Comparison of ENCODE assay signal across 9 cellular contexts in genomic region chr5:141615991-141616715, GRCh38. TPM values are rescaled to one million over a fixed set of nuclear protein-coding genes. Genes with fewer than 3 reads are reported as not detected.
DNase-seq lines count a peak whose midpoint lies in the region; ATAC-seq, FAIRE-seq and TF ChIP-seq lines count a peak whose summit lies in the region.
"Had no signal": no experiment of that assay in that cellular context is flagged by ENCODE, and none has a peak within 500 bp of the region (broad histone marks: within the 10 kb centered on the region; RNA-seq: fewer than 3 reads in every experiment).

No MANE protein-coding gene starts in this region.

- no peak for FAIRE-seq in kidney (lab: Jason Lieb, UNC)

- POLR2A ChIA-PET in HEK293T (lab: Yijun Ruan, JAX): interaction anchor here (1.4 to 5.6 kb wide), 3 partner anchors 19 to 24 kb away, joined by 4 to 61 read pairs (median 4); partner anchors contain the start of genes HDAC3 and RELL2

- H3K27ac ChIP-seq in kidney (ENCODE audit: low read depth in 2 of 2, low read length in 2 of 2): peak overlapping the region in 1 of 2 donors; percentile 26
- H3K27ac ChIP-seq in upper lobe of left lung: peak overlapping the region in 3 of 4 donors; percentile 97 to 98 (median 97)

- H3K36me3 Mint-ChIP-seq in activated T-helper 1 cell treated with anti-CD3 and anti-CD28 coated beads, Interleukin-12 subunit alpha, Interleukin-12 subunit beta, Interleukin-2, Interleukin-4 antibody, amounts not matched to agents 30 ng/mL and 10 ng/mL and 1 ng/mL, durations not matched to agents 14 hours and 24 hours and 36 hours (ENCODE audit: low read depth): peaks cover 32% of the 10 kb centered on the region

- peaks cover 64% of the 10 kb centered on the region for H3K4me1 Mint-ChIP-seq in activated T-helper 1 cell treated with anti-CD3 and anti-CD28 coated beads, Interleukin-12 subunit alpha, Interleukin-12 subunit beta, Interleukin-2, Interleukin-4 antibody, amounts not matched to agents 30 ng/mL and 10 ng/mL and 1 ng/mL, durations not matched to agents 14 hours and 24 hours and 36 hours (ENCODE audit: low read depth)

- peaks cover 1 to 17% of the 10 kb centered on the region in 2 donors for H3K36me3 ChIP-seq in kidney (ENCODE audit: control insufficient read depth in 1 of 2, insufficient read depth in 2 of 2, low read length in 2 of 2)
- H3K36me3 ChIP-seq in upper lobe of left lung: peaks cover 0 to 17% (median 4%) of the 10 kb centered on the region in 4 donors

- intact Hi-C loops in activated T-helper 1 cell treated with anti-CD3 and anti-CD28 coated beads, Interleukin-12 subunit alpha, Interleukin-12 subunit beta, Interleukin-2, Interleukin-4 antibody, amounts not matched to agents 30 ng/mL and 10 ng/mL and 1 ng/mL, durations not matched to agents 14 hours and 24 hours and 36 hours (cut with micrococcal nuclease): loop anchor here (1.0 to 10.0 kb wide), 4 partner anchors 11 to 1211 kb away; partner anchors contain the start of genes ANKHD1, APBB3, SLC35A4 and ZMAT2
- intact Hi-C loops in kidney (cut with DNase I): no loop called here

- ATAC-seq in upper lobe of left lung (ENCODE audit: low FRiP score in 2 of 2): no peak
- ATAC-seq in GM21737 (IDR thresholded peaks at IDR 0.05; ENCODE audit: unreplicated experiment): no peak
- no peak for ATAC-seq in HG03521 (IDR thresholded peaks at IDR 0.05; ENCODE audit: unreplicated experiment)

- peak overlapping the region; percentile 62 to 93 for H3K4me3 ChIP-seq in kidney (ENCODE audit: low read length in 2 of 2)
- H3K4me3 ChIP-seq in upper lobe of left lung: peak overlapping the region in 2 of 4 donors; percentile 1 to 70

- peak overlapping the region; percentile 96 for H3K27ac Mint-ChIP-seq in activated T-helper 1 cell treated with anti-CD3 and anti-CD28 coated beads, Interleukin-12 subunit alpha, Interleukin-12 subunit beta, Interleukin-2, Interleukin-4 antibody, amounts not matched to agents 30 ng/mL and 10 ng/mL and 1 ng/mL, durations not matched to agents 14 hours and 24 hours and 36 hours

- peak in 2 of 3 experiments; percentile 16 to 24 for DNase-seq in stimulated activated CD4-positive, alpha-beta T cell treated with anti-CD3 and anti-CD28 coated beads, TNF-alpha, amount 100 ng/mL, for 4 hours (ENCODE audit: low read depth in 3 of 3)
- no peak for DNase-seq in stimulated activated CD4-positive, alpha-beta T cell treated with anti-CD3 and anti-CD28 coated beads, Interleukin-1b, Interleukin-23, amount 100 ng/mL, for 48 hours
- DNase-seq in activated T-helper 1 cell treated with anti-CD3 and anti-CD28 coated beads, Interleukin-12 subunit alpha, Interleukin-12 subunit beta, Interleukin-2, Interleukin-4 antibody, amounts not matched to agents 30 ng/mL and 10 ng/mL and 1 ng/mL, durations not matched to agents 14 hours and 24 hours and 36 hours (ENCODE audit: low spot score): no peak
- DNase-seq in kidney (no peak), upper lobe of left lung (no peak), HEK293T (ENCODE audit: extremely low spot score) (no peak)
- DNase-seq: NCI-H526 had no signal

- no peak for TF ChIP-seq POLR2A in upper lobe of left lung (IDR thresholded peaks at IDR 0.05)

- H3K9me3 ChIP-seq in kidney (ENCODE audit: control insufficient read depth in 1 of 2, low read length in 2 of 2): no peaks in the 10 kb centered on the region
- no peaks in the 10 kb centered on the region for H3K9me3 ChIP-seq in upper lobe of left lung

- 54 to 65% methylated on average over 9 of the region's 9 CpGs for WGBS in upper lobe of left lung, 2 donors

- H3K4me1 ChIP-seq in kidney (ENCODE audit: control insufficient read depth in 1 of 2, insufficient read depth in 1 of 2, low read depth in 1 of 2, low read length in 2 of 2) (peaks cover 7 to 18% of the 10 kb centered on the region in 2 donors), upper lobe of left lung (peaks cover 26 to 48% (median 40%) of the 10 kb centered on the region in 4 donors)

- H3K9ac ChIP-seq in kidney (ENCODE audit: low read length in 2 of 2): peak overlapping the region in 1 of 2 donors; percentile 56

- TF ChIP-seq CTCF in kidney (IDR thresholded peaks at IDR 0.05; ENCODE audit: borderline replicate concordance, extremely low read depth, insufficient read depth) (no peak), upper lobe of left lung (IDR thresholded peaks at IDR 0.05) (no peak)

- CTCF ChIA-PET in HEK293T (lab: Yijun Ruan, JAX): interaction anchor here (1.5 to 6.2 kb wide), 2 partner anchors 21 to 23 kb away, joined by 4 to 98 read pairs; partner anchors contain the start of genes HDAC3 and RELL2

- H3K4me3 Mint-ChIP-seq in activated T-helper 1 cell treated with anti-CD3 and anti-CD28 coated beads, Interleukin-12 subunit alpha, Interleukin-12 subunit beta, Interleukin-2, Interleukin-4 antibody, amounts not matched to agents 30 ng/mL and 10 ng/mL and 1 ng/mL, durations not matched to agents 14 hours and 24 hours and 36 hours: peak overlapping the region; percentile 98

- no peaks in the 10 kb centered on the region for H3K27me3 ChIP-seq in upper lobe of left lung

- H3K27me3 Mint-ChIP-seq in activated T-helper 1 cell treated with anti-CD3 and anti-CD28 coated beads, Interleukin-12 subunit alpha, Interleukin-12 subunit beta, Interleukin-2, Interleukin-4 antibody, amounts not matched to agents 30 ng/mL and 10 ng/mL and 1 ng/mL, durations not matched to agents 14 hours and 24 hours and 36 hours (ENCODE audit: insufficient read depth): no peaks in the 10 kb centered on the region

- H3K9me3 Mint-ChIP-seq in activated T-helper 1 cell treated with anti-CD3 and anti-CD28 coated beads, Interleukin-12 subunit alpha, Interleukin-12 subunit beta, Interleukin-2, Interleukin-4 antibody, amounts not matched to agents 30 ng/mL and 10 ng/mL and 1 ng/mL, durations not matched to agents 14 hours and 24 hours and 36 hours: no peaks in the 10 kb centered on the region

- TF ChIP-seq EP300 in upper lobe of left lung (IDR thresholded peaks at IDR 0.05): no peak

TF ChIP-seq in HEK293T, 16 proteins besides CTCF, POLR2A, EP300 and RAD21:
- TF ChIP-seq BHLHE40 (IDR thresholded peaks at IDR 0.05; ENCODE audit: borderline replicate concordance) (no peak), CTBP1 (IDR thresholded peaks at IDR 0.05; ENCODE audit: borderline replicate concordance) (no peak), ELF4 (IDR thresholded peaks at IDR 0.05) (no peak), NFRKB (IDR thresholded peaks at IDR 0.05) (no peak), SP1 (IDR thresholded peaks at IDR 0.05) (no peak), TARDBP (IDR thresholded peaks at IDR 0.05) (no peak), LEF1 (IDR thresholded peaks at IDR 0.05; ENCODE audit: borderline replicate concordance) (no peak), HDGF (IDR thresholded peaks at IDR 0.05; ENCODE audit: borderline replicate concordance) (no peak), ZNF384 (IDR thresholded peaks at IDR 0.05) (no peak), ARNT (IDR thresholded peaks at IDR 0.05) (no peak), FOXA1 (IDR thresholded peaks at IDR 0.05) (no peak), FOXM1 (IDR thresholded peaks at IDR 0.05; ENCODE audit: borderline replicate concordance) (no peak)
- TF ChIP-seq, protein P1, sequence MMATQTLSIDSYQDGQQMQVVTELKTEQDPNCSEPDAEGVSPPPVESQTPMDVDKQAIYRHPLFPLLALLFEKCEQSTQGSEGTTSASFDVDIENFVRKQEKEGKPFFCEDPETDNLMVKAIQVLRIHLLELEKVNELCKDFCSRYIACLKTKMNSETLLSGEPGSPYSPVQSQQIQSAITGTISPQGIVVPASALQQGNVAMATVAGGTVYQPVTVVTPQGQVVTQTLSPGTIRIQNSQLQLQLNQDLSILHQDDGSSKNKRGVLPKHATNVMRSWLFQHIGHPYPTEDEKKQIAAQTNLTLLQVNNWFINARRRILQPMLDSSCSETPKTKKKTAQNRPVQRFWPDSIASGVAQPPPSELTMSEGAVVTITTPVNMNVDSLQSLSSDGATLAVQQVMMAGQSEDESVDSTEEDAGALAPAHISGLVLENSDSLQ (IDR thresholded peaks at IDR 0.05): no peak

RNA-seq across cellular contexts. Expression of gene DIAPH1, which starts 2.6 kb away (rescaled TPM):
- total RNA-seq in activated T-helper 1 cell treated with anti-CD3 and anti-CD28 coated beads, Interleukin-12 subunit alpha, Interleukin-12 subunit beta, Interleukin-2, Interleukin-4 antibody, amounts not matched to agents 30 ng/mL and 10 ng/mL and 1 ng/mL, durations not matched to agents 14 hours and 24 hours and 36 hours: 221 and 234 TPM in 2 replicates
- total RNA-seq in kidney: 156 TPM
- 60.6 TPM for polyA plus RNA-seq in kidney (ENCODE audit: insufficient read depth, low read depth, low replicate concordance)
- 100 to 1,000 TPM in 5 of 6 donors, 10 to 100 TPM in 1; 96.4 to 175 (median 133) TPM for total RNA-seq in upper lobe of left lung

RNA-seq across cellular contexts. Expression of gene HDAC3, which starts 20.5 kb away (rescaled TPM):
- 83.1 and 87.2 TPM in 2 replicates for total RNA-seq in activated T-helper 1 cell treated with anti-CD3 and anti-CD28 coated beads, Interleukin-12 subunit alpha, Interleukin-12 subunit beta, Interleukin-2, Interleukin-4 antibody, amounts not matched to agents 30 ng/mL and 10 ng/mL and 1 ng/mL, durations not matched to agents 14 hours and 24 hours and 36 hours
- total RNA-seq in kidney: 44.7 TPM
- polyA plus RNA-seq in kidney (ENCODE audit: insufficient read depth, low read depth, low replicate concordance): 47.5 TPM
- 10 to 100 TPM; 37.2 to 76.5 (median 47.6) TPM for total RNA-seq in upper lobe of left lung

RNA-seq across cellular contexts. Expression of gene RELL2, which starts 20.6 kb away (rescaled TPM):
- total RNA-seq in activated T-helper 1 cell treated with anti-CD3 and anti-CD28 coated beads, Interleukin-12 subunit alpha, Interleukin-12 subunit beta, Interleukin-2, Interleukin-4 antibody, amounts not matched to agents 30 ng/mL and 10 ng/mL and 1 ng/mL, durations not matched to agents 14 hours and 24 hours and 36 hours: 19.3 and 19.5 TPM in 2 replicates
- total RNA-seq in kidney: 3.0 TPM
- polyA plus RNA-seq in kidney (ENCODE audit: insufficient read depth, low read depth, low replicate concordance): 8.2 TPM
- 1 to 10 TPM; 2.6 to 9.4 (median 6.5) TPM for total RNA-seq in upper lobe of left lung

RNA-seq across cellular contexts. Expression of gene FCHSD1, which starts 35.1 kb away (rescaled TPM):
- 37.0 and 37.1 TPM in 2 replicates for total RNA-seq in activated T-helper 1 cell treated with anti-CD3 and anti-CD28 coated beads, Interleukin-12 subunit alpha, Interleukin-12 subunit beta, Interleukin-2, Interleukin-4 antibody, amounts not matched to agents 30 ng/mL and 10 ng/mL and 1 ng/mL, durations not matched to agents 14 hours and 24 hours and 36 hours
- 20.3 TPM for total RNA-seq in kidney
- polyA plus RNA-seq in kidney (ENCODE audit: insufficient read depth, low read depth, low replicate concordance): 6.4 TPM
- total RNA-seq in upper lobe of left lung: 100 to 1,000 TPM in 1 of 6 donors, 10 to 100 TPM in 5; 10.2 to 106 (median 32.7) TPM

Comparison
In these comparisons a context has a peak if more than half of its experiments do, and no peak if none do; other contexts are left out.
1. DNase-seq: peak in stimulated activated CD4-positive, alpha-beta T cell treated with anti-CD3 and anti-CD28 coated beads, TNF-alpha, amount 100 ng/mL, for 4 hours (2 of 3); none in stimulated activated CD4-positive, alpha-beta T cell treated with anti-CD3 and anti-CD28 coated beads, Interleukin-1b, Interleukin-23, amount 100 ng/mL, for 48 hours (single experiment), activated T-helper 1 cell treated with anti-CD3 and anti-CD28 coated beads, Interleukin-12 subunit alpha, Interleukin-12 subunit beta, Interleukin-2, Interleukin-4 antibody, amounts not matched to agents 30 ng/mL and 10 ng/mL and 1 ng/mL, durations not matched to agents 14 hours and 24 hours and 36 hours (single experiment), kidney (single experiment), upper lobe of left lung (0 of 2) and HEK293T (single experiment).